Comparison of ENCODE assay signal across 21 cellular contexts in the genomic region with DNA sequence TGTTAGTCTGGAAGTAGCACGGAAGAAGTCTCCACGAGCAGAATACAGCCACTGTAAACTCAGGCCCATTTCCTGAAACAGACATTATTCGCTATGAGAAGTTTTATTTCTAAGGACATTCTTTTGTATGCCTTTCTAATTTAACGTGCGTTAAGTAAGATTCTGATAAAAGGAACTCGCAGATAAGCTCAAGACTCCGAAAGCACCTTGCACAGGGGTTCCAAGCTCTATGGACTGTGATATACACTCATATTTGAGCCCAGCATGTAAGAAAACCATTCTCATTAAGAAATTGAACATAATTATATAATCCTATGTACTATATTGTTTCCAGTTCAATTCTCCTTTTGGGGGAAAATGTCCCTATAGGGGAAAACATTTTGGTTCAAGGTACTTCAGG.
"Had no signal": no experiment of that assay in that cellular context is flagged by ENCODE, and none has a peak within 500 bp of the region (broad histone marks: within the 10 kb centered on the region; RNA-seq: fewer than 3 reads in every experiment).

No MANE protein-coding gene starts in this region.

- DNase-seq: foreskin melanocyte; head of caudate nucleus; kidney; left colon; left ventricle myocardium superior; mesenchymal stem cell; midbrain; occipital lobe; pancreas; right cardiac atrium; small intestine; stimulated activated CD4-positive, alpha-beta T cell treated with anti-CD3 and anti-CD28 coated beads, Interleukin-12 subunit alpha, Interleukin-12 subunit beta, amount 100 ng/mL, for 4 hours; stimulated activated naive CD4-positive, alpha-beta T cell treated with Interleukin-2 at 50 U/mL for 16 hours; tibial artery; upper lobe of left lung; uterus had no signal

- H3K4me3 Mint-ChIP-seq: dendritic cell treated with granulocyte-macrophage colony-stimulating factor and Interleukin-4, amounts not matched to agents 40 ng/mL and 50 ng/mL, for 4 days; natural killer cell treated with Interleukin-12 subunit alpha and Interleukin-12 subunit beta and Interleukin-15 and Interleukin-18, amount 100 ng/mL, for 72 hours had no signal

- H3K4me3 ChIP-seq: hepatocyte, lung, pancreas, tibial artery, upper lobe of left lung, uterus had no signal

- H3K79me2 ChIP-seq: hepatocyte had no signal

- H3K27ac Mint-ChIP-seq: dendritic cell treated with granulocyte-macrophage colony-stimulating factor and Interleukin-4, amounts not matched to agents 40 ng/mL and 50 ng/mL, for 4 days; natural killer cell treated with Interleukin-12 subunit alpha and Interleukin-12 subunit beta and Interleukin-15 and Interleukin-18, amount 100 ng/mL, for 72 hours; progenitor cell of endocrine pancreas had no signal

- H3K27me3 Mint-ChIP-seq: dendritic cell treated with granulocyte-macrophage colony-stimulating factor and Interleukin-4, amounts not matched to agents 40 ng/mL and 50 ng/mL, for 4 days; natural killer cell treated with Interleukin-12 subunit alpha and Interleukin-12 subunit beta and Interleukin-15 and Interleukin-18, amount 100 ng/mL, for 72 hours; progenitor cell of endocrine pancreas had no signal

- H3K27ac ChIP-seq: hepatocyte, pancreas, tibial artery, upper lobe of left lung, uterus had no signal

- H3K4me1 ChIP-seq: pancreas, tibial artery, upper lobe of left lung, uterus had no signal

- H3K4me2 ChIP-seq: hepatocyte had no signal

- H3K27me3 ChIP-seq: hepatocyte, pancreas, tibial artery, upper lobe of left lung, uterus had no signal

- ATAC-seq: left colon; left ventricle myocardium superior; natural killer cell treated with Interleukin-12 subunit alpha and Interleukin-12 subunit beta and Interleukin-15 and Interleukin-18, amount 100 ng/mL, for 72 hours; pancreas; right cardiac atrium had no signal

- H2AFZ ChIP-seq: hepatocyte had no signal

- H3K9me3 Mint-ChIP-seq: dendritic cell treated with granulocyte-macrophage colony-stimulating factor and Interleukin-4, amounts not matched to agents 40 ng/mL and 50 ng/mL, for 4 days; natural killer cell treated with Interleukin-12 subunit alpha and Interleukin-12 subunit beta and Interleukin-15 and Interleukin-18, amount 100 ng/mL, for 72 hours had no signal
